13 cellular contexts compared by ENCODE assay signal in genomic region chr14:22478670-22479069, GRCh38.
DNase-seq lines count a peak whose midpoint lies in the region; ATAC-seq and TF ChIP-seq lines count a peak whose summit lies in the region.
"Had no signal": no experiment of that assay in that cellular context is flagged by ENCODE, and none has a peak within 500 bp of the region (broad histone marks: within the 10 kb centered on the region; RNA-seq: fewer than 3 reads in every experiment).

No MANE protein-coding gene starts in this region.

- no peaks in the 10 kb centered on the region for H3K9me3 ChIP-seq in A673 (ENCODE audit: low read depth, low read length, poor library complexity, severe bottlenecking)
- no peaks in the 10 kb centered on the region for H3K9me3 ChIP-seq in SJCRH30 (replicated peaks)
- H3K9me3 ChIP-seq in right cardiac atrium (ENCODE audit: control insufficient read depth, low read length), result no peaks in the 10 kb centered on the region
- H3K9me3 ChIP-seq: right lobe of liver had no signal

- BruUV-seq in A673 (replicated peaks; lab: Mats Ljungman, UMichigan), result no TSS peak

- peak overlapping the region; percentile 80 for H3K27ac ChIP-seq in A673 (ENCODE audit: low read depth, low read length, poor library complexity, severe bottlenecking)
- peak overlapping the region; percentile 50; the same call in 1 of the 2 replicates for H3K27ac ChIP-seq in SJCRH30
- no peak overlapping the region for H3K27ac ChIP-seq in right cardiac atrium (ENCODE audit: low read length)
- peak overlapping the region in 1 of 2 donors; percentile 50 for H3K27ac ChIP-seq in coronary artery
- H3K27ac ChIP-seq: right lobe of liver had no signal

- DNase-seq in A673 (ENCODE audit: low spot score) (peak; percentile 95), D341Med (ENCODE audit: low spot score) (peak; percentile 31), SJCRH30 (peak; percentile 70 to 78), right cardiac atrium (peak; percentile 52 to 69 (median 68)), coronary artery (ENCODE audit: low spot score) (no peak), UCSD-AML1 (lab: John Stamatoyannopoulos, UW; ENCODE audit: unreplicated experiment) (no peak)
- no peak for DNase-seq in stimulated activated CD4-positive, alpha-beta T cell treated with anti-CD3 and anti-CD28 coated beads, Interleukin-2, amount 100 ng/mL, for 24 hours
- DNase-seq: Calu3, mesenchymal stem cell, NCI-H226, right lobe of liver had no signal

- H3K4me1 ChIP-seq in A673 (ENCODE audit: insufficient read depth, low read length, poor library complexity, severe bottlenecking) (peaks cover 98% of the 10 kb centered on the region), SJCRH30 (peaks cover 89% of the 10 kb centered on the region), right cardiac atrium (ENCODE audit: control insufficient read depth, insufficient read depth, low read length) (peaks cover 25% of the 10 kb centered on the region)
- H3K4me1 ChIP-seq: right lobe of liver had no signal

- peak in 1 of 2 donors; percentile 63 for ATAC-seq in right cardiac atrium
- no peak for ATAC-seq in HG02885 (IDR thresholded peaks at IDR 0.05; ENCODE audit: poor library complexity, unreplicated experiment)
- ATAC-seq: HepG2, right lobe of liver had no signal

- H3K27me3 ChIP-seq in A673 (replicated peaks; ENCODE audit: insufficient read depth, low read depth, low read length, poor library complexity) (no peaks in the 10 kb centered on the region), SJCRH30 (no peaks in the 10 kb centered on the region), right cardiac atrium (ENCODE audit: control insufficient read depth, insufficient read depth) (no peaks in the 10 kb centered on the region)
- H3K27me3 ChIP-seq: right lobe of liver had no signal

- POLR2A ChIA-PET in A673 (lab: Charles Lee; ENCODE audit: low non-redundant PET), result interaction anchor here (0.6 kb wide), 1 partner anchor 32 kb away, joined by 4 read pairs; no protein-coding TSS in a partner anchor

- TF ChIP-seq CTCF in A673 (conservative IDR thresholded peaks at IDR 0.05; ENCODE audit: low read depth, low read length) (no peak), coronary artery (IDR thresholded peaks at IDR 0.05) (no peak)

- WGBS in right cardiac atrium, result 23% methylated on average over 3 of the region's 3 CpGs

- CTCF ChIA-PET in A673 (lab: Charles Lee), result interaction anchor here (0.5 to 1.4 kb wide), 4 partner anchors 30 to 165 kb away, joined by 3 to 4 read pairs (median 3); no protein-coding TSS in a partner anchor

- H3K4me3 ChIP-seq in A673 (ENCODE audit: low read depth, low read length, poor library complexity, severe bottlenecking) (peak overlapping the region; percentile 35), SJCRH30 (no peak overlapping the region), right cardiac atrium (ENCODE audit: low read length) (no peak overlapping the region), coronary artery (no peak overlapping the region)
- H3K4me3 ChIP-seq: right lobe of liver had no signal

- intact Hi-C loops in A673 (cut with micrococcal nuclease; ENCODE audit: unreplicated experiment), result loop anchor here (2.0 to 10.0 kb wide), 4 partner anchors 68 to 376 kb away; partner anchors contain the start of gene OXA1L
- intact Hi-C loops in right cardiac atrium (cut with DNase I), result no loop called here

- no peaks in the 10 kb centered on the region for H3K36me3 ChIP-seq in A673 (ENCODE audit: insufficient read depth, low read length, poor library complexity, severe bottlenecking)
- H3K36me3 ChIP-seq in SJCRH30, result no peaks in the 10 kb centered on the region
- H3K36me3 ChIP-seq: right lobe of liver had no signal

Comparison
In these comparisons a context has a peak if more than half of its experiments do, and no peak if none do; other contexts are left out.
1. DNase-seq: peak in A673 (single experiment), D341Med (single experiment), SJCRH30 (2 of 2) and right cardiac atrium (3 of 3); none in stimulated activated CD4-positive, alpha-beta T cell treated with anti-CD3 and anti-CD28 coated beads, Interleukin-2, amount 100 ng/mL, for 24 hours (0 of 2), coronary artery (single experiment) and UCSD-AML1 (single experiment).